ENCODE assay signal across 11 cellular contexts in genomic region chr17:63780507-63780906, GRCh38. TPM values are rescaled to one million over a fixed set of nuclear protein-coding genes. Genes with fewer than 3 reads are reported as not detected.
DNase-seq lines count a peak whose midpoint lies in the region; ATAC-seq and TF ChIP-seq lines count a peak whose summit lies in the region.
"Had no signal": no experiment of that assay in that cellular context is flagged by ENCODE, and none has a peak within 500 bp of the region (broad histone marks: within the 10 kb centered on the region; RNA-seq: fewer than 3 reads in every experiment).

No MANE protein-coding gene starts in this region.

- H3K27ac ChIP-seq in Panc1 (ENCODE audit: low read length) (no peak overlapping the region), heart left ventricle (no peak overlapping the region), right cardiac atrium (ENCODE audit: low read length) (no peak overlapping the region)
- H3K27ac ChIP-seq: sigmoid colon had no signal

- peaks cover 12% of the 10 kb centered on the region for H3K36me3 Mint-ChIP-seq in activated CD4-positive, alpha-beta memory T cell treated with anti-CD3 and anti-CD28 coated beads for 36 hours
- H3K36me3 Mint-ChIP-seq in activated CD4-positive, alpha-beta memory T cell treated with anti-CD3 and anti-CD28 coated beads, Interleukin-2, amount 10 ng/mL, durations not matched to agents 7 days and 5 days (ENCODE audit: low read depth): peaks cover 39% of the 10 kb centered on the region

- H3K27me3 ChIP-seq in Panc1 (ENCODE audit: control insufficient read depth, insufficient read depth, low read length): no peaks in the 10 kb centered on the region
- no peaks in the 10 kb centered on the region for H3K27me3 ChIP-seq in skeletal muscle satellite cell (ENCODE audit: control insufficient read depth, insufficient read depth, low read length)
- no peaks in the 10 kb centered on the region for H3K27me3 ChIP-seq in heart left ventricle
- no peaks in the 10 kb centered on the region for H3K27me3 ChIP-seq in right cardiac atrium (ENCODE audit: control insufficient read depth, insufficient read depth)
- H3K27me3 ChIP-seq: sigmoid colon had no signal

- DNase-seq in activated CD4-positive, alpha-beta memory T cell treated with anti-CD3 and anti-CD28 coated beads for 36 hours: no peak
- DNase-seq in activated CD4-positive, alpha-beta memory T cell treated with anti-CD3 and anti-CD28 coated beads, Interleukin-2, amount 10 ng/mL, durations not matched to agents 7 days and 5 days: no peak
- no peak for DNase-seq in Panc1 (ENCODE audit: low read depth, low spot score)
- DNase-seq in T1000 (lab: John Stamatoyannopoulos, UW): no peak
- DNase-seq in heart left ventricle: no peak
- no peak for DNase-seq in right cardiac atrium
- DNase-seq: NCI-H2171, sigmoid colon had no signal

- H3K4me1 ChIP-seq in Panc1 (ENCODE audit: control insufficient read depth, insufficient read depth, low read length): peaks cover 14% of the 10 kb centered on the region
- H3K4me1 ChIP-seq in skeletal muscle satellite cell (ENCODE audit: control insufficient read depth, insufficient read depth, low read length): peaks cover 39% of the 10 kb centered on the region
- peaks cover 3 to 50% (median 18%) of the 10 kb centered on the region in 12 donors for H3K4me1 ChIP-seq in heart left ventricle
- peaks cover 2% of the 10 kb centered on the region for H3K4me1 ChIP-seq in right cardiac atrium (ENCODE audit: control insufficient read depth, insufficient read depth, low read length)

- TF ChIP-seq POLR2A in heart left ventricle (IDR thresholded peaks at IDR 0.05): no peak

- peak overlapping the region; percentile 61 for H3K4me2 ChIP-seq in skeletal muscle satellite cell (ENCODE audit: low read length)

- ATAC-seq in Panc1 (peak; percentile 62; the same call in 1 of the 2 replicates), esophagus mucosa (peak; percentile 74), heart left ventricle (no peak), right cardiac atrium (no peak)

- 89 to 96% (median 93%) methylated on average over 1 of the region's 1 CpG for WGBS in heart left ventricle, 4 donors
- 94% methylated on average over 1 of the region's 1 CpG for WGBS in right cardiac atrium

- H3K9ac ChIP-seq in skeletal muscle satellite cell (ENCODE audit: low read depth, low read length): no peak overlapping the region

- BruUV-seq in Panc1 (replicated peaks; lab: Mats Ljungman, UMichigan): no TSS peak

- H3K4me1 Mint-ChIP-seq in activated CD4-positive, alpha-beta memory T cell treated with anti-CD3 and anti-CD28 coated beads for 36 hours (ENCODE audit: low read depth): peaks cover 69% of the 10 kb centered on the region
- peaks cover 72% of the 10 kb centered on the region for H3K4me1 Mint-ChIP-seq in activated CD4-positive, alpha-beta memory T cell treated with anti-CD3 and anti-CD28 coated beads, Interleukin-2, amount 10 ng/mL, durations not matched to agents 7 days and 5 days

- intact Hi-C loops in activated CD4-positive, alpha-beta memory T cell treated with anti-CD3 and anti-CD28 coated beads for 36 hours (cut with micrococcal nuclease): no loop called here
- intact Hi-C loops in Panc1 (cut with micrococcal nuclease; ENCODE audit: unreplicated experiment): no loop called here
- intact Hi-C loops in heart left ventricle (cut with DNase I): no loop called here
- intact Hi-C loops in right cardiac atrium (cut with DNase I): no loop called here

- H3K27ac Mint-ChIP-seq in activated CD4-positive, alpha-beta memory T cell treated with anti-CD3 and anti-CD28 coated beads for 36 hours: peak overlapping the region; percentile 28
- H3K27ac Mint-ChIP-seq in activated CD4-positive, alpha-beta memory T cell treated with anti-CD3 and anti-CD28 coated beads, Interleukin-2, amount 10 ng/mL, durations not matched to agents 7 days and 5 days: no peak overlapping the region

- in situ Hi-C loops in Panc1 (cut with HindIII; ENCODE audit: low pct_unique_long_range_greater_than_20kb, low sequenced_read_pairs): no loop called here

- H3K27me3 Mint-ChIP-seq in activated CD4-positive, alpha-beta memory T cell treated with anti-CD3 and anti-CD28 coated beads for 36 hours: no peaks in the 10 kb centered on the region
- no peaks in the 10 kb centered on the region for H3K27me3 Mint-ChIP-seq in activated CD4-positive, alpha-beta memory T cell treated with anti-CD3 and anti-CD28 coated beads, Interleukin-2, amount 10 ng/mL, durations not matched to agents 7 days and 5 days
- H3K27me3 Mint-ChIP-seq: brain had no signal

- TF ChIP-seq CTCF in Panc1 (IDR thresholded peaks at IDR 0.05) (no peak), heart left ventricle (IDR thresholded peaks at IDR 0.05) (no peak)

- H3K4me3 ChIP-seq in Panc1 (ENCODE audit: low read depth in 2 of 2, low read length in 2 of 2) (no peak overlapping the region), skeletal muscle satellite cell (ENCODE audit: low read length) (no peak overlapping the region), heart left ventricle (no peak overlapping the region), right cardiac atrium (ENCODE audit: low read length) (no peak overlapping the region)
- H3K4me3 ChIP-seq: sigmoid colon had no signal

- H3K4me3 Mint-ChIP-seq in activated CD4-positive, alpha-beta memory T cell treated with anti-CD3 and anti-CD28 coated beads for 36 hours: no peak overlapping the region
- H3K4me3 Mint-ChIP-seq in activated CD4-positive, alpha-beta memory T cell treated with anti-CD3 and anti-CD28 coated beads, Interleukin-2, amount 10 ng/mL, durations not matched to agents 7 days and 5 days: no peak overlapping the region

- POLR2A ChIA-PET in activated CD4-positive, alpha-beta memory T cell treated with anti-CD3 and anti-CD28 coated beads for 36 hours (lab: Charles Lee): interaction anchor here (0.7 kb wide), 2 partner anchors 43 to 60 kb away, joined by 3 read pairs; no protein-coding TSS in a partner anchor
- POLR2A ChIA-PET in activated CD4-positive, alpha-beta memory T cell treated with anti-CD3 and anti-CD28 coated beads, Interleukin-2, amount 10 ng/mL, durations not matched to agents 7 days and 5 days (lab: Charles Lee): interaction anchor here (0.5 to 1.1 kb wide), 2 partner anchors 48 to 82 kb away, joined by 3 read pairs; no protein-coding TSS in a partner anchor
- POLR2A ChIA-PET in Panc1 (lab: Charles Lee): no interaction called here

- CTCF ChIA-PET in activated CD4-positive, alpha-beta memory T cell treated with anti-CD3 and anti-CD28 coated beads for 36 hours (lab: Charles Lee): interaction anchor here (1.0 kb wide), 1 partner anchor 354 kb away, joined by 3 read pairs; no protein-coding TSS in a partner anchor
- CTCF ChIA-PET in activated CD4-positive, alpha-beta memory T cell treated with anti-CD3 and anti-CD28 coated beads, Interleukin-2, amount 10 ng/mL, durations not matched to agents 7 days and 5 days (lab: Charles Lee): no interaction called here
- CTCF ChIA-PET in Panc1 (lab: Charles Lee): no interaction called here

- H3K36me3 ChIP-seq in Panc1 (ENCODE audit: control insufficient read depth, insufficient read depth, low read length) (peaks cover 12% of the 10 kb centered on the region), skeletal muscle satellite cell (ENCODE audit: insufficient read depth, low read length) (peaks cover 26% of the 10 kb centered on the region), heart left ventricle (peaks cover 0 to 79% (median 46%) of the 10 kb centered on the region in 9 donors)

- no peaks in the 10 kb centered on the region for H3K9me3 ChIP-seq in Panc1 (ENCODE audit: control insufficient read depth, insufficient read depth, low read depth, low read length)
- no peaks in the 10 kb centered on the region for H3K9me3 ChIP-seq in skeletal muscle satellite cell (replicated peaks; ENCODE audit: low read length)
- H3K9me3 ChIP-seq in heart left ventricle: no peaks in the 10 kb centered on the region
- no peaks in the 10 kb centered on the region for H3K9me3 ChIP-seq in right cardiac atrium (ENCODE audit: control insufficient read depth, low read length)
- H3K9me3 ChIP-seq: sigmoid colon had no signal

- no peaks in the 10 kb centered on the region for H3K9me3 Mint-ChIP-seq in activated CD4-positive, alpha-beta memory T cell treated with anti-CD3 and anti-CD28 coated beads for 36 hours
- H3K9me3 Mint-ChIP-seq in activated CD4-positive, alpha-beta memory T cell treated with anti-CD3 and anti-CD28 coated beads, Interleukin-2, amount 10 ng/mL, durations not matched to agents 7 days and 5 days: no peaks in the 10 kb centered on the region
- H3K9me3 Mint-ChIP-seq: brain had no signal

RNA-seq across cellular contexts. Expression of gene DDX42, which starts 6.5 kb away (rescaled TPM):
- total RNA-seq in activated CD4-positive, alpha-beta memory T cell treated with anti-CD3 and anti-CD28 coated beads for 36 hours: 100 to 1,000 TPM; 103 to 106 TPM
- 100 to 1,000 TPM; 113 to 118 TPM for total RNA-seq in activated CD4-positive, alpha-beta memory T cell treated with anti-CD3 and anti-CD28 coated beads, Interleukin-2, amount 10 ng/mL, durations not matched to agents 7 days and 5 days
- 89.6 TPM for total RNA-seq in Panc1 (2021; ENCODE audit: unreplicated experiment)
- 46.9 TPM for polyA plus RNA-seq in Panc1 (2012; ENCODE audit: insufficient read length)
- total RNA-seq in esophagus mucosa: 56.1 TPM
- 39.3 and 52.7 TPM in 2 replicates for total RNA-seq in skeletal muscle satellite cell (2012; rRNA removed)
- 10 to 100 TPM; 30.1 to 75.0 (median 61.0) TPM for total RNA-seq in heart left ventricle
- 10 to 100 TPM; 34.4 to 44.8 TPM for polyA plus RNA-seq in heart left ventricle
- 10 to 100 TPM; 57.0 to 82.4 (median 69.6) TPM for total RNA-seq in right cardiac atrium
- 46.9 TPM for polyA plus RNA-seq in right cardiac atrium

RNA-seq across cellular contexts. Expression of gene CCDC47, which starts 7.1 kb away (rescaled TPM):
- total RNA-seq in activated CD4-positive, alpha-beta memory T cell treated with anti-CD3 and anti-CD28 coated beads for 36 hours: 10 to 100 TPM; 57.6 to 60.5 TPM
- 10 to 100 TPM; 56.7 to 57.9 TPM for total RNA-seq in activated CD4-positive, alpha-beta memory T cell treated with anti-CD3 and anti-CD28 coated beads, Interleukin-2, amount 10 ng/mL, durations not matched to agents 7 days and 5 days
- 64.8 TPM for total RNA-seq in Panc1 (2021; ENCODE audit: unreplicated experiment)
- 46.2 TPM for polyA plus RNA-seq in Panc1 (2012; ENCODE audit: insufficient read length)
- total RNA-seq in esophagus mucosa: 50.6 TPM
- 71.4 and 75.0 TPM in 2 replicates for total RNA-seq in skeletal muscle satellite cell (2012; rRNA removed)
- total RNA-seq in heart left ventricle: 100 to 1,000 TPM in 2 of 9 donors, 10 to 100 TPM in 7; 54.4 to 115 (median 84.3) TPM
- polyA plus RNA-seq in heart left ventricle: 100 to 1,000 TPM in 1 of 2 donors, 10 to 100 TPM in 1; 38.4 to 139 TPM
- total RNA-seq in right cardiac atrium: 100 to 1,000 TPM in 2 of 4 donors, 10 to 100 TPM in 2; 90.0 to 122 (median 99.9) TPM
- polyA plus RNA-seq in right cardiac atrium: 65.9 TPM

RNA-seq across cellular contexts. Expression of gene STRADA, which starts 38.9 kb away (rescaled TPM):
- 10 to 100 TPM; 64.8 to 69.7 TPM for total RNA-seq in activated CD4-positive, alpha-beta memory T cell treated with anti-CD3 and anti-CD28 coated beads for 36 hours
- 10 to 100 TPM; 53.1 to 59.4 TPM for total RNA-seq in activated CD4-positive, alpha-beta memory T cell treated with anti-CD3 and anti-CD28 coated beads, Interleukin-2, amount 10 ng/mL, durations not matched to agents 7 days and 5 days
- total RNA-seq in Panc1 (2021; ENCODE audit: unreplicated experiment) (26.0 TPM), esophagus mucosa (22.2 TPM), heart left ventricle (10 to 100 TPM; 10.2 to 26.1 (median 15.3) TPM), right cardiac atrium (10 to 100 TPM; 24.2 to 26.8 (median 25.3) TPM)
- polyA plus RNA-seq in Panc1 (2012; ENCODE audit: insufficient read length): 23.7 TPM
- 17.3 and 18.3 TPM in 2 replicates for total RNA-seq in skeletal muscle satellite cell (2012; rRNA removed)
- polyA plus RNA-seq in heart left ventricle (10 to 100 TPM; 15.9 to 18.3 TPM), right cardiac atrium (22.0 TPM)

RNA-seq across cellular contexts. Expression of gene PSMC5, which starts 46.7 kb away (rescaled TPM):
- total RNA-seq in activated CD4-positive, alpha-beta memory T cell treated with anti-CD3 and anti-CD28 coated beads for 36 hours: 100 to 1,000 TPM; 165 to 171 TPM
- 100 to 1,000 TPM; 152 to 162 TPM for total RNA-seq in activated CD4-positive, alpha-beta memory T cell treated with anti-CD3 and anti-CD28 coated beads, Interleukin-2, amount 10 ng/mL, durations not matched to agents 7 days and 5 days
- total RNA-seq in Panc1 (2021; ENCODE audit: unreplicated experiment): 145 TPM
- 223 TPM for polyA plus RNA-seq in Panc1 (2012; ENCODE audit: insufficient read length)
- total RNA-seq in esophagus mucosa: 102 TPM
- total RNA-seq in skeletal muscle satellite cell (2012; rRNA removed): 50.9 and 51.2 TPM in 2 replicates
- total RNA-seq in heart left ventricle: 100 to 1,000 TPM in 7 of 9 donors, 10 to 100 TPM in 2; 64.7 to 143 (median 113) TPM
- polyA plus RNA-seq in heart left ventricle: 100 to 1,000 TPM; 164 to 189 TPM
- 100 to 1,000 TPM; 141 to 159 (median 147) TPM for total RNA-seq in right cardiac atrium
- polyA plus RNA-seq in right cardiac atrium: 175 TPM

RNA-seq across cellular contexts. Expression of gene FTSJ3, which starts 47.0 kb away (rescaled TPM):
- 10 to 100 TPM; 41.5 to 42.8 TPM for total RNA-seq in activated CD4-positive, alpha-beta memory T cell treated with anti-CD3 and anti-CD28 coated beads for 36 hours
- 10 to 100 TPM; 38.9 to 43.8 TPM for total RNA-seq in activated CD4-positive, alpha-beta memory T cell treated with anti-CD3 and anti-CD28 coated beads, Interleukin-2, amount 10 ng/mL, durations not matched to agents 7 days and 5 days
- total RNA-seq in Panc1 (2021; ENCODE audit: unreplicated experiment) (41.3 TPM), esophagus mucosa (18.7 TPM), heart left ventricle (10 to 100 TPM; 22.1 to 46.5 (median 25.7) TPM), right cardiac atrium (10 to 100 TPM; 34.2 to 52.3 (median 38.2) TPM)
- 31.1 TPM for polyA plus RNA-seq in Panc1 (2012; ENCODE audit: insufficient read length)
- 57.7 and 64.6 TPM in 2 replicates for total RNA-seq in skeletal muscle satellite cell (2012; rRNA removed)
- polyA plus RNA-seq in heart left ventricle (10 to 100 TPM; 12.5 to 44.6 TPM), right cardiac atrium (17.2 TPM)

Comparison
In these comparisons a context has a peak if more than half of its experiments do, and no peak if none do; other contexts are left out.
1. ATAC-seq: peak in Panc1 (single experiment) and esophagus mucosa (single experiment); none in heart left ventricle (0 of 4) and right cardiac atrium (0 of 2).